In the genomic region with DNA sequence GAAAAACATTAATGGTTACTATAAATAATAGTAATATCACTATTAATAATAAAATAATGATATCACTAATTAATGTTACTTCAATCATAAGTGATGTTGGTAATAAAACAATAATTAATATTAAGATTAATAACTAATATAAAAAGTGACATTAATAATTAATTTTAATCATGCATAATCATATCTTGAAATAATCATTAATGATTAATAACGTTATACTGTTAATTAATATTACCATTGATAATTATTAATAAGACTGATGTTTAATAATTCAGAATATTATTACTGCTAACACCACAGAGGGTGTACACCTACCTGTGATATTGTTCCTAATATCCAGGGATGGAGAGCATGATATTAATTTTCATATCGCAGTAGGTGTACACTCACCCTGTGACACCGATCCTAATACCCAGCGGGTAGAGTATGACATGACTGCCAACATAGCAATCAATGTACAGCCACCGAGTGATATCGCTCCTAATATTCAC, we compare ENCODE assay signal across 8 cellular contexts. TPM values are rescaled to one million over a fixed set of nuclear protein-coding genes. Genes with fewer than 3 reads are reported as not detected.
"Had no signal": no experiment of that assay in that cellular context is flagged by ENCODE, and none has a peak within 500 bp of the region (broad histone marks: within the 10 kb centered on the region; RNA-seq: fewer than 3 reads in every experiment).

No MANE protein-coding gene starts in this region.

RNA-seq across cellular contexts. Expression of gene OCM2, which starts 32.0 kb away (rescaled TPM):
- total RNA-seq: LHCN-M2, MCF 10A, NCI-H460, OCI-LY7, PC-9, Right ventricle myocardium superior, SJSA1 had no signal
- polyA plus RNA-seq: SK-N-SH had no signal
